In genomic region chr1:223129229-223129851, GRCh38 we compare ENCODE assay signal across 1 cellular context.
TF ChIP-seq lines count a peak whose summit lies in the region.

No MANE protein-coding gene starts in this region.

TF ChIP-seq in HepG2, 621 proteins besides CTCF, POLR2A, EP300 and RAD21 (continued from another document and continues in another):
- TF ChIP-seq, protein P1, sequence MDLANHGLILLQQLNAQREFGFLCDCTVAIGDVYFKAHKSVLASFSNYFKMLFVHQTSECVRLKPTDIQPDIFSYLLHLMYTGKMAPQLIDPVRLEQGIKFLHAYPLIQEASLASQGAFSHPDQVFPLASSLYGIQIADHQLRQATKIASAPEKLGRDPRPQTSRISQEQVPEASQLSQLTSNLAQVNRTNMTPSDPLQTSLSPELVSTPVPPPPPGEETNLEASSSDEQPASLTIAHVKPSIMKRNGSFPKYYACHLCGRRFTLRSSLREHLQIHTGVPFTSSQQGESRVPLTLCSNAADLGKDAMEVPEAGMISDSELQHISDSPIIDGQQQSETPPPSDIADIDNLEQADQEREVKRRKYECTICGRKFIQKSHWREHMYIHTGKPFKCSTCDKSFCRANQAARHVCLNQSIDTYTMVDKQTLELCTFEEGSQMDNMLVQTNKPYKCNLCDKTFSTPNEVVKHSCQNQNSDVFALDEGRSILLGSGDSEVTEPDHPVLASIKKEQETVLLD (CRISPR knock-in tag; IDR thresholded peaks at IDR 0.05; ENCODE audit: low read depth) = no peak
- no peak for TF ChIP-seq SATB2 (CRISPR knock-in tag; IDR thresholded peaks at IDR 0.05)
- no peak for TF ChIP-seq RFX3 (CRISPR knock-in tag; IDR thresholded peaks at IDR 0.05)
- TF ChIP-seq ONECUT2 (CRISPR knock-in tag; IDR thresholded peaks at IDR 0.05) = no peak
- TF ChIP-seq ATF7 (IDR thresholded peaks at IDR 0.05) = no peak
- TF ChIP-seq ATF7 (CRISPR knock-in tag; IDR thresholded peaks at IDR 0.05) = no peak
- no peak for TF ChIP-seq ZNF263 (CRISPR knock-in tag; IDR thresholded peaks at IDR 0.05)
- no peak for TF ChIP-seq HDAC6 (IDR thresholded peaks at IDR 0.05; ENCODE audit: low read depth, low read length)
- TF ChIP-seq MAF1 (CRISPR knock-in tag; IDR thresholded peaks at IDR 0.05; ENCODE audit: borderline replicate concordance) = no peak
- peak; percentile 63; the same call in 1 of the 2 replicates for TF ChIP-seq ZNF768 (CRISPR knock-in tag; IDR thresholded peaks at IDR 0.05)
- no peak for TF ChIP-seq ATRX (CRISPR knock-in tag; IDR thresholded peaks at IDR 0.05; ENCODE audit: borderline replicate concordance)
- TF ChIP-seq ZNF766 (CRISPR knock-in tag; IDR thresholded peaks at IDR 0.05; ENCODE audit: borderline replicate concordance) = no peak
- TF ChIP-seq, protein P2, sequence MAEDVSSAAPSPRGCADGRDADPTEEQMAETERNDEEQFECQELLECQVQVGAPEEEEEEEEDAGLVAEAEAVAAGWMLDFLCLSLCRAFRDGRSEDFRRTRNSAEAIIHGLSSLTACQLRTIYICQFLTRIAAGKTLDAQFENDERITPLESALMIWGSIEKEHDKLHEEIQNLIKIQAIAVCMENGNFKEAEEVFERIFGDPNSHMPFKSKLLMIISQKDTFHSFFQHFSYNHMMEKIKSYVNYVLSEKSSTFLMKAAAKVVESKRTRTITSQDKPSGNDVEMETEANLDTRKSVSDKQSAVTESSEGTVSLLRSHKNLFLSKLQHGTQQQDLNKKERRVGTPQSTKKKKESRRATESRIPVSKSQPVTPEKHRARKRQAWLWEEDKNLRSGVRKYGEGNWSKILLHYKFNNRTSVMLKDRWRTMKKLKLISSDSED (CRISPR knock-in tag; IDR thresholded peaks at IDR 0.05) = no peak
- TF ChIP-seq NFIC (IDR thresholded peaks at IDR 0.05; ENCODE audit: low read length) = no peak
- TF ChIP-seq, protein P3, sequence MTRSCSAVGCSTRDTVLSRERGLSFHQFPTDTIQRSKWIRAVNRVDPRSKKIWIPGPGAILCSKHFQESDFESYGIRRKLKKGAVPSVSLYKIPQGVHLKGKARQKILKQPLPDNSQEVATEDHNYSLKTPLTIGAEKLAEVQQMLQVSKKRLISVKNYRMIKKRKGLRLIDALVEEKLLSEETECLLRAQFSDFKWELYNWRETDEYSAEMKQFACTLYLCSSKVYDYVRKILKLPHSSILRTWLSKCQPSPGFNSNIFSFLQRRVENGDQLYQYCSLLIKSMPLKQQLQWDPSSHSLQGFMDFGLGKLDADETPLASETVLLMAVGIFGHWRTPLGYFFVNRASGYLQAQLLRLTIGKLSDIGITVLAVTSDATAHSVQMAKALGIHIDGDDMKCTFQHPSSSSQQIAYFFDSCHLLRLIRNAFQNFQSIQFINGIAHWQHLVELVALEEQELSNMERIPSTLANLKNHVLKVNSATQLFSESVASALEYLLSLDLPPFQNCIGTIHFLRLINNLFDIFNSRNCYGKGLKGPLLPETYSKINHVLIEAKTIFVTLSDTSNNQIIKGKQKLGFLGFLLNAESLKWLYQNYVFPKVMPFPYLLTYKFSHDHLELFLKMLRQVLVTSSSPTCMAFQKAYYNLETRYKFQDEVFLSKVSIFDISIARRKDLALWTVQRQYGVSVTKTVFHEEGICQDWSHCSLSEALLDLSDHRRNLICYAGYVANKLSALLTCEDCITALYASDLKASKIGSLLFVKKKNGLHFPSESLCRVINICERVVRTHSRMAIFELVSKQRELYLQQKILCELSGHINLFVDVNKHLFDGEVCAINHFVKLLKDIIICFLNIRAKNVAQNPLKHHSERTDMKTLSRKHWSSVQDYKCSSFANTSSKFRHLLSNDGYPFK (CRISPR knock-in tag; IDR thresholded peaks at IDR 0.05; ENCODE audit: borderline replicate concordance) = no peak
- no peak for TF ChIP-seq ZNF510 (CRISPR knock-in tag; IDR thresholded peaks at IDR 0.05; ENCODE audit: low read depth)
- 0 out of 2 replicates have a peak, but pooled peaks have one; percentile 65 for TF ChIP-seq EED (CRISPR knock-in tag; IDR thresholded peaks at IDR 0.05)
- TF ChIP-seq ZSCAN31 (CRISPR knock-in tag; IDR thresholded peaks at IDR 0.05; ENCODE audit: low read depth) = 0 out of 2 replicates have a peak, but pooled peaks have one; percentile 27
- TF ChIP-seq MLX (CRISPR knock-in tag; IDR thresholded peaks at IDR 0.05) = no peak
- no peak for TF ChIP-seq GTF2F1 (IDR thresholded peaks at IDR 0.05; ENCODE audit: low read length)
- TF ChIP-seq ZNF761 (CRISPR knock-in tag; conservative IDR thresholded peaks at IDR 0.05) = no peak
- no peak for TF ChIP-seq KAT7 (CRISPR knock-in tag; IDR thresholded peaks at IDR 0.05; ENCODE audit: borderline replicate concordance)
- no peak for TF ChIP-seq POLR2AphosphoS5 (IDR thresholded peaks at IDR 0.05; ENCODE audit: low read depth, low read length)
- TF ChIP-seq CBX2 (IDR thresholded peaks at IDR 0.05; ENCODE audit: low read depth, low read length) = no peak
- no peak for TF ChIP-seq CBX2 (CRISPR knock-in tag; IDR thresholded peaks at IDR 0.05; ENCODE audit: low read depth)
- TF ChIP-seq HOXA7 (CRISPR knock-in tag; IDR thresholded peaks at IDR 0.05) = no peak
- no peak for TF ChIP-seq ZNF264 (CRISPR knock-in tag; IDR thresholded peaks at IDR 0.05)
- TF ChIP-seq, protein P4, sequence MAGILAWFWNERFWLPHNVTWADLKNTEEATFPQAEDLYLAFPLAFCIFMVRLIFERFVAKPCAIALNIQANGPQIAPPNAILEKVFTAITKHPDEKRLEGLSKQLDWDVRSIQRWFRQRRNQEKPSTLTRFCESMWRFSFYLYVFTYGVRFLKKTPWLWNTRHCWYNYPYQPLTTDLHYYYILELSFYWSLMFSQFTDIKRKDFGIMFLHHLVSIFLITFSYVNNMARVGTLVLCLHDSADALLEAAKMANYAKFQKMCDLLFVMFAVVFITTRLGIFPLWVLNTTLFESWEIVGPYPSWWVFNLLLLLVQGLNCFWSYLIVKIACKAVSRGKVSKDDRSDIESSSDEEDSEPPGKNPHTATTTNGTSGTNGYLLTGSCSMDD (CRISPR knock-in tag; IDR thresholded peaks at IDR 0.05) = no peak
- no peak for TF ChIP-seq GFI1 (CRISPR knock-in tag; IDR thresholded peaks at IDR 0.05; ENCODE audit: borderline replicate concordance)
- TF ChIP-seq, protein P5, sequence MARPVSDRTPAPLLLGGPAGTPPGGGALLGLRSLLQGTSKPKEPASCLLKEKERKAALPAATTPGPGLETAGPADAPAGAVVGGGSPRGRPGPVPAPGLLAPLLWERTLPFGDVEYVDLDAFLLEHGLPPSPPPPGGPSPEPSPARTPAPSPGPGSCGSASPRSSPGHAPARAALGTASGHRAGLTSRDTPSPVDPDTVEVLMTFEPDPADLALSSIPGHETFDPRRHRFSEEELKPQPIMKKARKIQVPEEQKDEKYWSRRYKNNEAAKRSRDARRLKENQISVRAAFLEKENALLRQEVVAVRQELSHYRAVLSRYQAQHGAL (CRISPR knock-in tag; IDR thresholded peaks at IDR 0.05; ENCODE audit: not compliant biosample characterization) = no peak
- TF ChIP-seq, protein P6, sequence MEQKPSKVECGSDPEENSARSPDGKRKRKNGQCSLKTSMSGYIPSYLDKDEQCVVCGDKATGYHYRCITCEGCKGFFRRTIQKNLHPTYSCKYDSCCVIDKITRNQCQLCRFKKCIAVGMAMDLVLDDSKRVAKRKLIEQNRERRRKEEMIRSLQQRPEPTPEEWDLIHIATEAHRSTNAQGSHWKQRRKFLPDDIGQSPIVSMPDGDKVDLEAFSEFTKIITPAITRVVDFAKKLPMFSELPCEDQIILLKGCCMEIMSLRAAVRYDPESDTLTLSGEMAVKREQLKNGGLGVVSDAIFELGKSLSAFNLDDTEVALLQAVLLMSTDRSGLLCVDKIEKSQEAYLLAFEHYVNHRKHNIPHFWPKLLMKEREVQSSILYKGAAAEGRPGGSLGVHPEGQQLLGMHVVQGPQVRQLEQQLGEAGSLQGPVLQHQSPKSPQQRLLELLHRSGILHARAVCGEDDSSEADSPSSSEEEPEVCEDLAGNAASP (CRISPR knock-in tag; IDR thresholded peaks at IDR 0.05; ENCODE audit: borderline replicate concordance) = no peak
- 0 out of 2 replicates have a peak, but pooled peaks have one; percentile 55 for TF ChIP-seq ZNF432 (CRISPR knock-in tag; IDR thresholded peaks at IDR 0.05; ENCODE audit: borderline replicate concordance)
- TF ChIP-seq MXD4 (CRISPR knock-in tag; IDR thresholded peaks at IDR 0.05) = no peak
- TF ChIP-seq, protein P7, sequence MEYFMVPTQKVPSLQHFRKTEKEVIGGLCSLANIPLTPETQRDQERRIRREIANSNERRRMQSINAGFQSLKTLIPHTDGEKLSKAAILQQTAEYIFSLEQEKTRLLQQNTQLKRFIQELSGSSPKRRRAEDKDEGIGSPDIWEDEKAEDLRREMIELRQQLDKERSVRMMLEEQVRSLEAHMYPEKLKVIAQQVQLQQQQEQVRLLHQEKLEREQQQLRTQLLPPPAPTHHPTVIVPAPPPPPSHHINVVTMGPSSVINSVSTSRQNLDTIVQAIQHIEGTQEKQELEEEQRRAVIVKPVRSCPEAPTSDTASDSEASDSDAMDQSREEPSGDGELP (IDR thresholded peaks at IDR 0.05; ENCODE audit: borderline replicate concordance, low read depth) = no peak
- TF ChIP-seq, protein P8, sequence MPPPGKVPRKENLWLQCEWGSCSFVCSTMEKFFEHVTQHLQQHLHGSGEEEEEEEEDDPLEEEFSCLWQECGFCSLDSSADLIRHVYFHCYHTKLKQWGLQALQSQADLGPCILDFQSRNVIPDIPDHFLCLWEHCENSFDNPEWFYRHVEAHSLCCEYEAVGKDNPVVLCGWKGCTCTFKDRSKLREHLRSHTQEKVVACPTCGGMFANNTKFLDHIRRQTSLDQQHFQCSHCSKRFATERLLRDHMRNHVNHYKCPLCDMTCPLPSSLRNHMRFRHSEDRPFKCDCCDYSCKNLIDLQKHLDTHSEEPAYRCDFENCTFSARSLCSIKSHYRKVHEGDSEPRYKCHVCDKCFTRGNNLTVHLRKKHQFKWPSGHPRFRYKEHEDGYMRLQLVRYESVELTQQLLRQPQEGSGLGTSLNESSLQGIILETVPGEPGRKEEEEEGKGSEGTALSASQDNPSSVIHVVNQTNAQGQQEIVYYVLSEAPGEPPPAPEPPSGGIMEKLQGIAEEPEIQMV (CRISPR knock-in tag; IDR thresholded peaks at IDR 0.05; ENCODE audit: low read depth) = no peak
- no peak for TF ChIP-seq KLF6 (CRISPR knock-in tag; IDR thresholded peaks at IDR 0.05)
- TF ChIP-seq HDAC1 (CRISPR knock-in tag; IDR thresholded peaks at IDR 0.05) = no peak
- TF ChIP-seq ZNF446 (CRISPR knock-in tag; IDR thresholded peaks at IDR 0.05) = no peak
- no peak for TF ChIP-seq ZNF451 (CRISPR knock-in tag; IDR thresholded peaks at IDR 0.05)
- no peak for TF ChIP-seq ZNF792 (CRISPR knock-in tag; IDR thresholded peaks at IDR 0.05)
- TF ChIP-seq PLRG1 (conservative IDR thresholded peaks at IDR 0.05) = no peak
- TF ChIP-seq, protein P9, sequence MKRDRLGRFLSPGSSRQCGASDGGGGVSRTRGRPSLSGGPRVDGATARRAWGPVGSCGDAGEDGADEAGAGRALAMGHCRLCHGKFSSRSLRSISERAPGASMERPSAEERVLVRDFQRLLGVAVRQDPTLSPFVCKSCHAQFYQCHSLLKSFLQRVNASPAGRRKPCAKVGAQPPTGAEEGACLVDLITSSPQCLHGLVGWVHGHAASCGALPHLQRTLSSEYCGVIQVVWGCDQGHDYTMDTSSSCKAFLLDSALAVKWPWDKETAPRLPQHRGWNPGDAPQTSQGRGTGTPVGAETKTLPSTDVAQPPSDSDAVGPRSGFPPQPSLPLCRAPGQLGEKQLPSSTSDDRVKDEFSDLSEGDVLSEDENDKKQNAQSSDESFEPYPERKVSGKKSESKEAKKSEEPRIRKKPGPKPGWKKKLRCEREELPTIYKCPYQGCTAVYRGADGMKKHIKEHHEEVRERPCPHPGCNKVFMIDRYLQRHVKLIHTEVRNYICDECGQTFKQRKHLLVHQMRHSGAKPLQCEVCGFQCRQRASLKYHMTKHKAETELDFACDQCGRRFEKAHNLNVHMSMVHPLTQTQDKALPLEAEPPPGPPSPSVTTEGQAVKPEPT (CRISPR knock-in tag; IDR thresholded peaks at IDR 0.05; ENCODE audit: low read depth) = no peak
- no peak for TF ChIP-seq ZNF704 (CRISPR knock-in tag; IDR thresholded peaks at IDR 0.05; ENCODE audit: borderline replicate concordance)
- TF ChIP-seq PAXIP1 (CRISPR knock-in tag; conservative IDR thresholded peaks at IDR 0.05) = no peak
- no peak for TF ChIP-seq ZNF460 (CRISPR knock-in tag; IDR thresholded peaks at IDR 0.05; ENCODE audit: borderline replicate concordance)
- TF ChIP-seq FOXO1 (CRISPR knock-in tag; IDR thresholded peaks at IDR 0.05) = no peak
- TF ChIP-seq ZNF788 (CRISPR knock-in tag; IDR thresholded peaks at IDR 0.05; ENCODE audit: borderline replicate concordance) = peak; percentile 40; the same call in 1 of the 2 replicates
- no peak for TF ChIP-seq MATR3 (CRISPR knock-in tag; IDR thresholded peaks at IDR 0.05)
- TF ChIP-seq POLR2AphosphoS2 (IDR thresholded peaks at IDR 0.05; ENCODE audit: low read depth, low read length) = no peak
- TF ChIP-seq KLF15 (CRISPR knock-in tag; IDR thresholded peaks at IDR 0.05; ENCODE audit: borderline replicate concordance) = no peak
